Comparison of ENCODE assay signal across 7 cellular contexts in genomic region chr22:36252754-36253522, GRCh38. TPM values are rescaled to one million over a fixed set of nuclear protein-coding genes. Genes with fewer than 3 reads are reported as not detected.
DNase-seq lines count a peak whose midpoint lies in the region; ATAC-seq and TF ChIP-seq lines count a peak whose summit lies in the region.

Gene APOL1, plus strand, starts transcription at chr22:36253133. Its CDS starts 1,823 bp downstream, at chr22:36254956.

- intact Hi-C loops in sciatic nerve (cut with DNase I) = no loop called here

- TF ChIP-seq CTCF in foreskin keratinocyte (conservative IDR thresholded peaks at IDR 0.05) = no peak
- TF ChIP-seq CTCF in GM23338 (conservative IDR thresholded peaks at IDR 0.05; ENCODE audit: low read depth in 2 of 2) = no peak

- H3K9me3 Mint-ChIP-seq in activated T-cell treated with anti-CD3 and anti-CD28 coated beads, Interleukin-2, amount 50 U/mL, for 72 hours = peaks cover 0 to 6% of the 10 kb centered on the region in 2 donors
- H3K9me3 Mint-ChIP-seq in GM23338 = peaks cover 18% of the 10 kb centered on the region

- peaks cover 10 to 14% of the 10 kb centered on the region in 2 donors for H3K36me3 Mint-ChIP-seq in activated T-cell treated with anti-CD3 and anti-CD28 coated beads, Interleukin-2, amount 50 U/mL, for 72 hours (ENCODE audit: insufficient read depth in 2 of 2)
- H3K36me3 Mint-ChIP-seq in GM23338 (ENCODE audit: low read depth) = peaks cover 6% of the 10 kb centered on the region; the same call in 1 of the 3 replicates

- in situ Hi-C loops in KBM-7 (cut with MboI; ENCODE audit: low pct_unique_long_range_greater_than_20kb, low sequenced_read_pairs) = no loop called here

- no peak within 1 kb of the TSS for H3K27ac ChIP-seq in foreskin keratinocyte
- no peak within 1 kb of the TSS for H3K27ac ChIP-seq in GM23338 (ENCODE audit: low read depth)

- H3K4me1 ChIP-seq in foreskin keratinocyte = no peaks in the 10 kb centered on the region
- peaks cover 7% of the 10 kb centered on the region for H3K4me1 ChIP-seq in GM23338 (ENCODE audit: insufficient read depth)

- no peaks in the 10 kb centered on the region for H3K36me3 ChIP-seq in GM23338 (ENCODE audit: insufficient read depth)

- DNase-seq in KBM-7 (peak; percentile 47), foreskin keratinocyte (no peak), sciatic nerve (ENCODE audit: low spot score) (no peak), GM23338 (ENCODE audit: low spot score) (no peak), anterior cingulate cortex (lab: John Stamatoyannopoulos, UW) (no peak)
- DNase-seq in activated T-cell treated with anti-CD3 and anti-CD28 coated beads, Interleukin-2, amount 50 U/mL, for 72 hours = peak; percentile 60 to 62

- H3K79me2 ChIP-seq in GM23338 (replicated peaks; ENCODE audit: insufficient read depth) = no peaks in the 10 kb centered on the region

- no peak within 1 kb of the TSS for H3K4me2 ChIP-seq in GM23338

- no peaks in the 10 kb centered on the region for H3K27me3 ChIP-seq in foreskin keratinocyte
- H3K27me3 ChIP-seq in GM23338 (ENCODE audit: insufficient read depth) = no peaks in the 10 kb centered on the region

- ATAC-seq in GM18909 (IDR thresholded peaks at IDR 0.05; ENCODE audit: poor library complexity, unreplicated experiment) (peak; percentile 61), foreskin keratinocyte (peak; percentile 37), sciatic nerve (peak; percentile 71), GM23338 (no peak)
- peak; percentile 82 to 84 for ATAC-seq in activated T-cell treated with anti-CD3 and anti-CD28 coated beads, Interleukin-2, amount 50 U/mL, for 72 hours (replicated peaks in 1 of 2)

- peak within 1 kb of the TSS; percentile 98 for H3K27ac Mint-ChIP-seq in activated T-cell treated with anti-CD3 and anti-CD28 coated beads, Interleukin-2, amount 50 U/mL, for 72 hours
- no peak within 1 kb of the TSS; the same call in 1 of the 2 replicates for H3K27ac Mint-ChIP-seq in GM23338

- no peaks in the 10 kb centered on the region; the same call in 1 of the 2 replicates for H3K9me2 ChIP-seq in GM23338 (ENCODE audit: insufficient read depth)

- no peaks in the 10 kb centered on the region for H3K27me3 Mint-ChIP-seq in activated T-cell treated with anti-CD3 and anti-CD28 coated beads, Interleukin-2, amount 50 U/mL, for 72 hours (ENCODE audit: low read depth)
- peaks cover 4% of the 10 kb centered on the region for H3K27me3 Mint-ChIP-seq in GM23338 (ENCODE audit: insufficient read depth, low read depth, poor library complexity)

- no peaks in the 10 kb centered on the region for H3F3A ChIP-seq in GM23338 (replicated peaks; ENCODE audit: low read depth)

- no peak within 1 kb of the TSS for H3K4me3 ChIP-seq in GM23338

- no peaks in the 10 kb centered on the region for H4K20me1 ChIP-seq in GM23338 (replicated peaks; ENCODE audit: insufficient read depth)

- peaks cover 72% of the 10 kb centered on the region for H3K4me1 Mint-ChIP-seq in activated T-cell treated with anti-CD3 and anti-CD28 coated beads, Interleukin-2, amount 50 U/mL, for 72 hours (ENCODE audit: low read depth)
- peaks cover 11% of the 10 kb centered on the region for H3K4me1 Mint-ChIP-seq in GM23338

- H3K4me3 Mint-ChIP-seq in activated T-cell treated with anti-CD3 and anti-CD28 coated beads, Interleukin-2, amount 50 U/mL, for 72 hours = peak within 1 kb of the TSS; percentile 93 to 96
- no peak within 1 kb of the TSS for H3K4me3 Mint-ChIP-seq in GM23338

- no peak within 1 kb of the TSS for H2AFZ ChIP-seq in GM23338

TF ChIP-seq in GM23338, 12 proteins besides CTCF, POLR2A, EP300 and RAD21 (continues in another document):
- TF ChIP-seq NANOG (IDR thresholded peaks at IDR 0.05; ENCODE audit: borderline replicate concordance) (no peak), ZNF331 (CRISPR knock-in tag; IDR thresholded peaks at IDR 0.05; ENCODE audit: low read depth) (no peak), REST (IDR thresholded peaks at IDR 0.05; ENCODE audit: unreplicated experiment) (no peak), CREB1 (CRISPR knock-in tag; IDR thresholded peaks at IDR 0.05; ENCODE audit: low read depth) (no peak), ETS1 (IDR thresholded peaks at IDR 0.05) (no peak), ZNF114 (CRISPR knock-in tag; IDR thresholded peaks at IDR 0.05) (no peak), JUNB (IDR thresholded peaks at IDR 0.05; ENCODE audit: unreplicated experiment) (no peak), STAT1 (IDR thresholded peaks at IDR 0.05; ENCODE audit: unreplicated experiment) (no peak)

RNA-seq across cellular contexts. Expression of gene APOL1, which starts in this region (rescaled TPM):
- 10 to 100 TPM; 32.7 to 44.5 TPM for total RNA-seq in activated T-cell treated with anti-CD3 and anti-CD28 coated beads, Interleukin-2, amount 50 U/mL, for 72 hours
- total RNA-seq in foreskin keratinocyte = 1.3 and 1.8 TPM in 2 replicates
- polyA plus RNA-seq in foreskin keratinocyte = 1.2 and 2.2 TPM in 2 replicates
- total RNA-seq in sciatic nerve = 35.3 TPM
- not detected in 2 replicates for total RNA-seq in GM23338 (2014; rRNA removed; shearing (Covaris generic))
- polyA plus RNA-seq in GM23338 (2016; fragmentation: Nextera tagmentation; extraction: Ambion mirVana) = 0.11 and 0.23 TPM in 2 replicates

Comparison
In these comparisons a context has a peak if more than half of its experiments do, and no peak if none do; other contexts are left out.
1. RNA of gene APOL1 (total RNA-seq): 32.7 to 44.5 TPM in activated T-cell treated with anti-CD3 and anti-CD28 coated beads, Interleukin-2, amount 50 U/mL, for 72 hours and 35.3 TPM in sciatic nerve (single experiment); 1.3 to 1.8 TPM in foreskin keratinocyte and not detected in GM23338; every median in the first group is over 10 times any median in the second.
2. DNase-seq: peak in KBM-7 (single experiment) and activated T-cell treated with anti-CD3 and anti-CD28 coated beads, Interleukin-2, amount 50 U/mL, for 72 hours (2 of 2); none in foreskin keratinocyte (0 of 2), sciatic nerve (single experiment), GM23338 (single experiment) and anterior cingulate cortex (0 of 58).